Comparison of ENCODE assay signal across 8 cellular contexts in genomic region chr11:65381721-65382035, GRCh38. TPM values are rescaled to one million over a fixed set of nuclear protein-coding genes. Genes with fewer than 3 reads are reported as not detected.
DNase-seq lines count a peak whose midpoint lies in the region; ATAC-seq lines count a peak whose summit lies in the region.

No MANE protein-coding gene starts in this region.

- H3K9ac ChIP-seq in HUES64 (ENCODE audit: low read depth, low read length) (peak overlapping the region; percentile 47), stomach smooth muscle (ENCODE audit: low read length in 2 of 2) (peak overlapping the region; percentile 86 to 88)

- H3K36me3 ChIP-seq in HUES64 (ENCODE audit: insufficient read depth, low read length) (no peaks in the 10 kb centered on the region), stomach smooth muscle (ENCODE audit: control insufficient read depth in 2 of 2, insufficient read depth in 2 of 2, low read length in 2 of 2) (no peaks in the 10 kb centered on the region)

- no peaks in the 10 kb centered on the region for H3K9me3 Mint-ChIP-seq in activated naive CD4-positive, alpha-beta T cell treated with anti-CD3 and anti-CD28 coated beads, Interleukin-2, amount 50 U/mL, for 72 hours

- peak in 2 of 3 donors; percentile 22 to 29 for DNase-seq in stimulated activated CD4-positive, alpha-beta T cell treated with anti-CD3 and anti-CD28 coated beads, Interleukin-12 subunit alpha, Interleukin-12 subunit beta, amount 100 ng/mL, for 48 hours (ENCODE audit: low read depth in 2 of 3, low spot score in 1 of 3)
- DNase-seq in stimulated activated CD4-positive, alpha-beta T cell treated with anti-CD3 and anti-CD28 coated beads, Interleukin-2, amount 100 ng/mL, for 48 hours = no peak
- DNase-seq in activated naive CD4-positive, alpha-beta T cell treated with anti-CD3 and anti-CD28 coated beads, Interleukin-2, amount 50 U/mL, for 72 hours (ENCODE audit: low spot score in 2 of 2) = peak in 1 of 2 donors; percentile 42
- peak; percentile 95 for DNase-seq in islet precursor cell

- ATAC-seq in activated naive CD4-positive, alpha-beta T cell treated with anti-CD3 and anti-CD28 coated beads, Interleukin-2, amount 50 U/mL, for 72 hours = peak in 1 of 2 donors; percentile 25
- ATAC-seq in HG02870 (IDR thresholded peaks at IDR 0.05; ENCODE audit: unreplicated experiment) = no peak
- no peak for ATAC-seq in HG02588 (IDR thresholded peaks at IDR 0.05; ENCODE audit: unreplicated experiment)

- no peaks in the 10 kb centered on the region for H3K36me3 Mint-ChIP-seq in activated naive CD4-positive, alpha-beta T cell treated with anti-CD3 and anti-CD28 coated beads, Interleukin-2, amount 50 U/mL, for 72 hours

- H3K27ac ChIP-seq in HUES64 (ENCODE audit: low read depth, low read length) = peak overlapping the region; percentile 88
- peak overlapping the region; percentile 99 for H3K27ac ChIP-seq in stomach smooth muscle (ENCODE audit: low read length)

- no peaks in the 10 kb centered on the region for H3K27me3 ChIP-seq in HUES64 (ENCODE audit: insufficient read depth, low read length)
- no peaks in the 10 kb centered on the region for H3K27me3 ChIP-seq in stomach smooth muscle (ENCODE audit: control insufficient read depth in 1 of 2, insufficient read depth in 2 of 2, low read length in 2 of 2)

- H3K4me3 ChIP-seq in HUES64 (ENCODE audit: low read length) (no peak overlapping the region), stomach smooth muscle (ENCODE audit: low read length in 2 of 2) (peak overlapping the region; percentile 64 to 79)

- H3K4me1 ChIP-seq in HUES64 (ENCODE audit: insufficient read depth, low read length) (peaks cover 16% of the 10 kb centered on the region), stomach smooth muscle (ENCODE audit: control insufficient read depth, insufficient read depth, low read length) (peaks cover 46% of the 10 kb centered on the region)

- peak overlapping the region; percentile 99 for H3K27ac Mint-ChIP-seq in activated naive CD4-positive, alpha-beta T cell treated with anti-CD3 and anti-CD28 coated beads, Interleukin-2, amount 50 U/mL, for 72 hours

- WGBS in HUES64 = 59% methylated on average over 5 of the region's 6 CpGs

- H3K9me3 ChIP-seq in HUES64 (ENCODE audit: insufficient read depth, low read depth, low read length) (no peaks in the 10 kb centered on the region), stomach smooth muscle (ENCODE audit: control insufficient read depth in 2 of 2, low read length in 2 of 2) (no peaks in the 10 kb centered on the region)

RNA-seq across cellular contexts. Expression of gene SLC25A45, which starts 0.8 kb away (rescaled TPM):
- polyA plus RNA-seq in HUES64 (2013, experiment 1 of 2) = 0.55 TPM
- polyA plus RNA-seq in HUES64 (2013, experiment 2 of 2) = 1.9 TPM
- total RNA-seq in activated naive CD4-positive, alpha-beta T cell treated with anti-CD3 and anti-CD28 coated beads, Interleukin-2, amount 50 U/mL, for 72 hours = 10 to 100 TPM in 1 of 2 donors, 1 to 10 TPM in 1; 9.7 to 18.5 TPM

RNA-seq across cellular contexts. Expression of gene FRMD8, which starts 4.8 kb away (rescaled TPM):
- polyA plus RNA-seq in HUES64 (2013, experiment 1 of 2) = 12.1 TPM
- 12.2 TPM for polyA plus RNA-seq in HUES64 (2013, experiment 2 of 2)
- 10 to 100 TPM; 39.7 to 53.4 TPM for total RNA-seq in activated naive CD4-positive, alpha-beta T cell treated with anti-CD3 and anti-CD28 coated beads, Interleukin-2, amount 50 U/mL, for 72 hours

RNA-seq across cellular contexts. Expression of gene TIGD3, which starts 27.1 kb away (rescaled TPM):
- 0.75 TPM for polyA plus RNA-seq in HUES64 (2013, experiment 1 of 2)
- 0.70 TPM for polyA plus RNA-seq in HUES64 (2013, experiment 2 of 2)
- total RNA-seq in activated naive CD4-positive, alpha-beta T cell treated with anti-CD3 and anti-CD28 coated beads, Interleukin-2, amount 50 U/mL, for 72 hours = 1 to 10 TPM in 1 of 2 donors, under 1 TPM in 1; 0.76 to 4.0 TPM

RNA-seq across cellular contexts. Expression of gene NEAT1, which starts 40.9 kb away (rescaled TPM):
- 3.6 TPM for polyA plus RNA-seq in HUES64 (2013, experiment 1 of 2)
- 3.6 TPM for polyA plus RNA-seq in HUES64 (2013, experiment 2 of 2)
- total RNA-seq in activated naive CD4-positive, alpha-beta T cell treated with anti-CD3 and anti-CD28 coated beads, Interleukin-2, amount 50 U/mL, for 72 hours = 1,000 to 10,000 TPM in 1 of 2 donors, 100 to 1,000 TPM in 1; 836 to 2,329 TPM

RNA-seq across cellular contexts. Expression of gene DPF2, which starts 48.0 kb away (rescaled TPM):
- polyA plus RNA-seq in HUES64 (2013, experiment 1 of 2) = 57.5 TPM
- 54.6 TPM for polyA plus RNA-seq in HUES64 (2013, experiment 2 of 2)
- 10 to 100 TPM; 75.3 to 79.4 TPM for total RNA-seq in activated naive CD4-positive, alpha-beta T cell treated with anti-CD3 and anti-CD28 coated beads, Interleukin-2, amount 50 U/mL, for 72 hours

Comparison
In these comparisons a context has a peak if more than half of its experiments do, and no peak if none do; other contexts are left out.
1. DNase-seq: peak in stimulated activated CD4-positive, alpha-beta T cell treated with anti-CD3 and anti-CD28 coated beads, Interleukin-12 subunit alpha, Interleukin-12 subunit beta, amount 100 ng/mL, for 48 hours (2 of 3) and islet precursor cell (single experiment); none in stimulated activated CD4-positive, alpha-beta T cell treated with anti-CD3 and anti-CD28 coated beads, Interleukin-2, amount 100 ng/mL, for 48 hours (0 of 2).